33 cellular contexts compared by ENCODE assay signal in the genomic region with DNA sequence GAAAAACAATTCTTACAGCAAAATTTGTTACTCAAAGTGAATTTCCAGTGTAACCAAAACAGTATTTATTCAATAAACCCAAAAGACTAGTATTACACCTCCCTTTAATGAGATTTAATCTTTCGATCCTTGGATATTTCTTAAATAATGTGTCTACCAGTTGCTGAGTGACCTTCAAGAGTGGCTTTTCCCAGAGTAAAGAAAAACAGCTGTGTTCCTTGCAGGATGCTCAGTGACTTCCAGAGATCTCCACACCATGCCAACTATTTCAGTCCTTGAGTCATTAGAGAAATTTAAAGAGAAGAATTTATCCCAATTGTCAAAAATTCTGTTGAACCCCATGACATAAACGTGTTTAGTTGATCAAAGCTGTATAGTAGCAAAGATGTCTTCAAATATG.
"Had no signal": no experiment of that assay in that cellular context is flagged by ENCODE, and none has a peak within 500 bp of the region (broad histone marks: within the 10 kb centered on the region; RNA-seq: fewer than 3 reads in every experiment).

No MANE protein-coding gene starts in this region.

- ATAC-seq: activated CD4-positive, alpha-beta T cell treated with anti-CD3 and anti-CD28 coated beads for 36 hours; activated CD8-positive, alpha-beta memory T cell treated with anti-CD3 and anti-CD28 coated beads, Interleukin-2, amount 10 ng/mL, durations not matched to agents 7 days and 5 days; activated CD8-positive, alpha-beta T cell treated with anti-CD3 and anti-CD28 coated beads, Interleukin-2, amount 10 ng/mL, durations not matched to agents 7 days and 5 days; activated naive CD8-positive, alpha-beta T cell treated with anti-CD3 and anti-CD28 coated beads, Interleukin-2, amount 50 U/mL, for 24 hours; effector memory CD8-positive, alpha-beta T cell; esophagus mucosa; gastroesophageal sphincter; heart right ventricle; T-cell had no signal

- H3K27ac Mint-ChIP-seq: activated CD4-positive, alpha-beta memory T cell treated with anti-CD3 and anti-CD28 coated beads for 36 hours; activated CD4-positive, alpha-beta T cell treated with anti-CD3 and anti-CD28 coated beads for 36 hours; activated CD4-positive, alpha-beta T cell treated with anti-CD3 and anti-CD28 coated beads, Interleukin-2, amount 10 ng/mL, durations not matched to agents 24 days and 14 days; activated CD8-positive, alpha-beta memory T cell treated with anti-CD3 and anti-CD28 coated beads, Interleukin-2, amount 10 ng/mL, durations not matched to agents 7 days and 5 days; activated CD8-positive, alpha-beta T cell treated with anti-CD3 and anti-CD28 coated beads, Interleukin-2, amount 10 ng/mL, durations not matched to agents 7 days and 5 days; activated naive CD4-positive, alpha-beta T cell treated with anti-CD3 and anti-CD28 coated beads for 36 hours; activated naive CD4-positive, alpha-beta T cell treated with anti-CD3 and anti-CD28 coated beads, Interleukin-2, amount 50 U/mL, for 24 hours; activated naive CD8-positive, alpha-beta T cell treated with anti-CD3 and anti-CD28 coated beads for 36 hours; activated naive CD8-positive, alpha-beta T cell treated with anti-CD3 and anti-CD28 coated beads, Interleukin-2, amount 50 U/mL, for 24 hours; activated T-helper 1 cell treated with anti-CD3 and anti-CD28 coated beads, Interleukin-12 subunit alpha, Interleukin-12 subunit beta, Interleukin-2, Interleukin-4 antibody, amounts not matched to agents 30 ng/mL and 10 ng/mL and 1 ng/mL, durations not matched to agents 14 hours and 24 hours and 36 hours; activated T-helper 2 cell treated with anti-CD3 and anti-CD28 coated beads, Interferon-gamma antibody, Interleukin-2, Interleukin-4, amounts not matched to agents 10 μg/mL and 5 μg/mL and 100 μg/mL, durations not matched to agents 14 hours and 24 hours and 36 hours; effector memory CD8-positive, alpha-beta T cell; T-cell; T-helper 1 cell treated with Interleukin-12 subunit alpha and Interleukin-12 subunit beta and Interleukin-4 antibody, amounts not matched to agents 30 μg/mL and 1 μg/mL, for 36 hours; T-helper 2 cell treated with Interferon-gamma antibody and Interleukin-4, amounts not matched to agents 5 μg/mL and 100 μg/mL, for 36 hours had no signal

- H3K4me3 Mint-ChIP-seq: activated CD4-positive, alpha-beta memory T cell treated with anti-CD3 and anti-CD28 coated beads for 36 hours; activated CD4-positive, alpha-beta T cell treated with anti-CD3 and anti-CD28 coated beads for 36 hours; activated CD4-positive, alpha-beta T cell treated with anti-CD3 and anti-CD28 coated beads, Interleukin-2, amount 10 ng/mL, durations not matched to agents 24 days and 14 days; activated CD8-positive, alpha-beta memory T cell treated with anti-CD3 and anti-CD28 coated beads, Interleukin-2, amount 10 ng/mL, durations not matched to agents 7 days and 5 days; activated CD8-positive, alpha-beta T cell treated with anti-CD3 and anti-CD28 coated beads, Interleukin-2, amount 10 ng/mL, durations not matched to agents 7 days and 5 days; activated naive CD4-positive, alpha-beta T cell treated with anti-CD3 and anti-CD28 coated beads for 36 hours; activated naive CD4-positive, alpha-beta T cell treated with anti-CD3 and anti-CD28 coated beads, Interleukin-2, amount 50 U/mL, for 24 hours; activated naive CD8-positive, alpha-beta T cell treated with anti-CD3 and anti-CD28 coated beads for 36 hours; activated naive CD8-positive, alpha-beta T cell treated with anti-CD3 and anti-CD28 coated beads, Interleukin-2, amount 50 U/mL, for 24 hours; activated T-helper 1 cell treated with anti-CD3 and anti-CD28 coated beads, Interleukin-12 subunit alpha, Interleukin-12 subunit beta, Interleukin-2, Interleukin-4 antibody, amounts not matched to agents 30 ng/mL and 10 ng/mL and 1 ng/mL, durations not matched to agents 14 hours and 24 hours and 36 hours; effector memory CD8-positive, alpha-beta T cell; T-cell; T-helper 1 cell treated with Interleukin-12 subunit alpha and Interleukin-12 subunit beta and Interleukin-4 antibody, amounts not matched to agents 30 μg/mL and 1 μg/mL, for 36 hours; T-helper 2 cell treated with Interferon-gamma antibody and Interleukin-4, amounts not matched to agents 5 μg/mL and 100 μg/mL, for 36 hours had no signal

- H3K27ac ChIP-seq: adrenal gland, body of pancreas, heart right ventricle had no signal

- H3K27me3 Mint-ChIP-seq: activated CD4-positive, alpha-beta memory T cell treated with anti-CD3 and anti-CD28 coated beads for 36 hours; activated CD4-positive, alpha-beta T cell treated with anti-CD3 and anti-CD28 coated beads for 36 hours; activated CD4-positive, alpha-beta T cell treated with anti-CD3 and anti-CD28 coated beads, Interleukin-2, amount 10 ng/mL, durations not matched to agents 24 days and 14 days; activated CD8-positive, alpha-beta memory T cell treated with anti-CD3 and anti-CD28 coated beads, Interleukin-2, amount 10 ng/mL, durations not matched to agents 7 days and 5 days; activated naive CD4-positive, alpha-beta T cell treated with anti-CD3 and anti-CD28 coated beads, Interleukin-2, amount 50 U/mL, for 24 hours; activated naive CD8-positive, alpha-beta T cell treated with anti-CD3 and anti-CD28 coated beads for 36 hours; activated naive CD8-positive, alpha-beta T cell treated with anti-CD3 and anti-CD28 coated beads, Interleukin-2, amount 50 U/mL, for 24 hours; effector memory CD8-positive, alpha-beta T cell; T-cell had no signal

- DNase-seq: activated CD4-positive, alpha-beta memory T cell treated with anti-CD3 and anti-CD28 coated beads for 36 hours; activated CD4-positive, alpha-beta T cell treated with anti-CD3 and anti-CD28 coated beads for 36 hours; activated CD4-positive, alpha-beta T cell treated with anti-CD3 and anti-CD28 coated beads, Interleukin-2, amount 10 ng/mL, durations not matched to agents 24 days and 14 days; activated CD4-positive, CD25-positive, alpha-beta regulatory T cell; activated CD4-positive, CD25-positive, alpha-beta regulatory T cell treated with anti-CD3 and anti-CD28 coated beads, Interleukin-2, amount 50 U/mL, for 72 hours; activated CD8-positive, alpha-beta memory T cell treated with anti-CD3 and anti-CD28 coated beads, Interleukin-2, amount 10 ng/mL, durations not matched to agents 7 days and 5 days; activated CD8-positive, alpha-beta memory T cell treated with anti-CD3 and anti-CD28 coated beads, Interleukin-2, amount 50 U/mL, for 4 hours; activated CD8-positive, alpha-beta T cell treated with anti-CD3 and anti-CD28 coated beads, Interleukin-2, amount 10 ng/mL, durations not matched to agents 7 days and 5 days; activated effector memory CD4-positive, alpha-beta T cell treated with anti-CD3 and anti-CD28 coated beads, Interleukin-2, amount 50 U/mL, for 16 hours; activated naive CD4-positive, alpha-beta T cell treated with anti-CD3 and anti-CD28 coated beads for 36 hours; activated naive CD8-positive, alpha-beta T cell treated with anti-CD3 and anti-CD28 coated beads for 36 hours; activated naive CD8-positive, alpha-beta T cell treated with anti-CD3 and anti-CD28 coated beads, Interleukin-2, amount 50 U/mL, for 24 hours; activated T-cell treated with anti-CD3 and anti-CD28 coated beads, Interleukin-2, amount 50 U/mL, for 1 hour; activated T-cell treated with anti-CD3 and anti-CD28 coated beads, Interleukin-2, amount 50 U/mL, for 48 hours; adrenal gland; amygdala; aorta; body of pancreas; caudate nucleus; cortex of kidney; dermis blood vessel endothelial cell; effector CD4-positive, alpha-beta T cell; effector memory CD8-positive, alpha-beta T cell; foreskin melanocyte; heart right ventricle; T-cell had no signal

- H3K27me3 ChIP-seq: adrenal gland, body of pancreas, gastroesophageal sphincter, heart right ventricle had no signal

- H3K4me3 ChIP-seq: adrenal gland, body of pancreas, gastroesophageal sphincter, heart right ventricle had no signal

- H3K4me1 ChIP-seq: adrenal gland, gastroesophageal sphincter, heart right ventricle had no signal

- H3K36me3 ChIP-seq: adrenal gland had no signal

- H3K4me1 Mint-ChIP-seq: activated CD4-positive, alpha-beta T cell treated with anti-CD3 and anti-CD28 coated beads for 36 hours; activated CD4-positive, alpha-beta T cell treated with anti-CD3 and anti-CD28 coated beads, Interleukin-2, amount 10 ng/mL, durations not matched to agents 24 days and 14 days; activated CD8-positive, alpha-beta memory T cell treated with anti-CD3 and anti-CD28 coated beads, Interleukin-2, amount 10 ng/mL, durations not matched to agents 7 days and 5 days; activated naive CD4-positive, alpha-beta T cell treated with anti-CD3 and anti-CD28 coated beads, Interleukin-2, amount 50 U/mL, for 24 hours; activated naive CD8-positive, alpha-beta T cell treated with anti-CD3 and anti-CD28 coated beads, Interleukin-2, amount 50 U/mL, for 24 hours; T-cell had no signal

- H3K9me3 ChIP-seq: adrenal gland had no signal
